1 cellular context compared by ENCODE assay signal in genomic region chr3:177830411-177830849, GRCh38.
TF ChIP-seq lines count a peak whose summit lies in the region.

No MANE protein-coding gene starts in this region.

TF ChIP-seq in K562, 482 proteins besides CTCF, POLR2A, EP300 and RAD21 (continued from another document):
- peak; percentile 17; the same call in 1 of the 2 replicates for TF ChIP-seq PKNOX1 (IDR thresholded peaks at IDR 0.05)
